9 cellular contexts compared by ENCODE assay signal in genomic region chr6:106089981-106090380, GRCh38. TPM values are rescaled to one million over a fixed set of nuclear protein-coding genes. Genes with fewer than 3 reads are reported as not detected.
DNase-seq lines count a peak whose midpoint lies in the region; ATAC-seq and TF ChIP-seq lines count a peak whose summit lies in the region.
"Had no signal": no experiment of that assay in that cellular context is flagged by ENCODE, and none has a peak within 500 bp of the region (broad histone marks: within the 10 kb centered on the region; RNA-seq: fewer than 3 reads in every experiment).

No MANE protein-coding gene starts in this region.

- peaks cover 39% of the 10 kb centered on the region for H3K36me3 Mint-ChIP-seq in MCF 10A (ENCODE audit: insufficient read depth, unreplicated experiment)

- intact Hi-C loops in MCF 10A (cut with micrococcal nuclease) (loop anchor here (5.0 kb wide), 1 partner anchor 98 kb away; no protein-coding TSS in a partner anchor), adrenal gland (cut with DNase I) (no loop called here)

- H3K9me3 Mint-ChIP-seq in MCF 10A (ENCODE audit: unreplicated experiment), result no peaks in the 10 kb centered on the region

- peaks cover 90% of the 10 kb centered on the region for H3F3A ChIP-seq in MM.1S (ENCODE audit: insufficient read depth, low read length)

- H3K79me2 ChIP-seq in MM.1S (ENCODE audit: low read length), result peaks cover 99% of the 10 kb centered on the region
- peaks cover 2% of the 10 kb centered on the region for H3K79me2 ChIP-seq in osteoblast (ENCODE audit: insufficient read depth, low read length)

- peak overlapping the region; percentile 95 for H3K4me2 ChIP-seq in MM.1S (ENCODE audit: low read depth, low read length)
- H3K4me2 ChIP-seq in osteoblast (ENCODE audit: insufficient read depth, low read length), result peak overlapping the region; percentile 92

- H4K20me1 ChIP-seq in MM.1S (ENCODE audit: insufficient read depth, low read length) (no peaks in the 10 kb centered on the region), osteoblast (ENCODE audit: insufficient read depth, low read length) (no peaks in the 10 kb centered on the region)

- H3K27ac ChIP-seq in MM.1S (ENCODE audit: low read length), result peak overlapping the region; percentile 98
- no peak overlapping the region for H3K27ac ChIP-seq in osteoblast (ENCODE audit: low read depth, low read length)
- no peak overlapping the region for H3K27ac ChIP-seq in adrenal gland

- no peaks in the 10 kb centered on the region for H3K27me3 Mint-ChIP-seq in MCF 10A (ENCODE audit: insufficient read depth, unreplicated experiment)

- CTCF ChIA-PET in GM10248 (lab: Yijun Ruan, JAX), result interaction anchor here (0.8 to 2.7 kb wide), 13 partner anchors 9 to 658 kb away, joined by 3 to 43 read pairs (median 3); no protein-coding TSS in a partner anchor
- CTCF ChIA-PET in MCF 10A (lab: Yijun Ruan, JAX), result interaction anchor here (0.9 to 2.5 kb wide), 4 partner anchors 96 to 658 kb away, joined by 3 to 12 read pairs (median 8); no protein-coding TSS in a partner anchor

- POLR2A ChIA-PET in GM10248 (lab: Yijun Ruan, JAX), result interaction anchor here (0.6 kb wide), 1 partner anchor 437 kb away, joined by 3 read pairs; no protein-coding TSS in a partner anchor
- POLR2A ChIA-PET in MCF 10A (lab: Yijun Ruan, JAX), result interaction anchor here (0.6 to 2.1 kb wide), 7 partner anchors 9 to 337 kb away, joined by 3 to 13 read pairs (median 3); no protein-coding TSS in a partner anchor

- peak overlapping the region; percentile 97 for H3K4me3 Mint-ChIP-seq in MCF 10A (ENCODE audit: unreplicated experiment)

- H3K4me3 ChIP-seq in MM.1S (ENCODE audit: low read length) (peak overlapping the region; percentile 95), osteoblast (ENCODE audit: insufficient read depth, low read length) (peak overlapping the region; percentile 81), adrenal gland (peak overlapping the region in 1 of 4 donors; percentile 8)

- no peaks in the 10 kb centered on the region for H3K4me1 ChIP-seq in MM.1S (ENCODE audit: low read length)
- peaks cover 38% of the 10 kb centered on the region for H3K4me1 ChIP-seq in osteoblast (ENCODE audit: insufficient read depth, low read length)
- H3K4me1 ChIP-seq in adrenal gland (replicated peaks in 1 of 2), result peaks cover 10 to 17% of the 10 kb centered on the region in 2 donors

- TF ChIP-seq CTCF in GM10248 (IDR thresholded peaks at IDR 0.05; ENCODE audit: control extremely low read depth, extremely low read depth, low read depth, missing control alignments) (peak; percentile 35), MM.1S (IDR thresholded peaks at IDR 0.05; ENCODE audit: low read length) (peak; percentile 18; the same call in 1 of the 2 replicates), MCF 10A (IDR thresholded peaks at IDR 0.05; ENCODE audit: unreplicated experiment) (no peak), osteoblast (IDR thresholded peaks at IDR 0.05; ENCODE audit: extremely low read depth, low read depth, low read length) (peak; percentile 48), adrenal gland (IDR thresholded peaks at IDR 0.05) (no peak)

- H3K27me3 ChIP-seq in MM.1S (replicated peaks; ENCODE audit: insufficient read depth, low read length), result no peaks in the 10 kb centered on the region
- H3K27me3 ChIP-seq in osteoblast (ENCODE audit: insufficient read depth, low read length), result no peaks in the 10 kb centered on the region
- peaks cover 54% of the 10 kb centered on the region for H3K27me3 ChIP-seq in adrenal gland

- H2AFZ ChIP-seq in MM.1S (ENCODE audit: low read length) (no peak overlapping the region), osteoblast (ENCODE audit: low read length) (no peak overlapping the region)

- peaks cover 32% of the 10 kb centered on the region for H3K4me1 Mint-ChIP-seq in MCF 10A (ENCODE audit: insufficient read depth, unreplicated experiment)

- peak overlapping the region; percentile 98 for H3K9ac ChIP-seq in MM.1S (ENCODE audit: low read length)

- H3K36me3 ChIP-seq in MM.1S (replicated peaks; ENCODE audit: insufficient read depth, low read length), result peaks cover 51% of the 10 kb centered on the region
- H3K36me3 ChIP-seq in osteoblast (ENCODE audit: insufficient read depth, low read length), result no peaks in the 10 kb centered on the region
- H3K36me3 ChIP-seq in adrenal gland (replicated peaks in 1 of 2), result no peaks in the 10 kb centered on the region

- H3K9me3 ChIP-seq in MM.1S (replicated peaks; ENCODE audit: insufficient read depth, low read length) (no peaks in the 10 kb centered on the region), osteoblast (ENCODE audit: low read depth, low read length) (no peaks in the 10 kb centered on the region), adrenal gland (replicated peaks in 1 of 3) (no peaks in the 10 kb centered on the region)

- H3K9me2 ChIP-seq in MM.1S (replicated peaks; ENCODE audit: insufficient read depth, low read length), result no peaks in the 10 kb centered on the region

- WGBS in adrenal gland, 4 donors, result 47 to 63% (median 54%) methylated on average over 4 of the region's 4 CpGs

- no peak for TF ChIP-seq POLR2A in adrenal gland (IDR thresholded peaks at IDR 0.05)

- H3K27ac Mint-ChIP-seq in MCF 10A (ENCODE audit: low read depth, unreplicated experiment), result peak overlapping the region; percentile 17

- BruUV-seq in MCF 10A (replicated peaks; lab: Mats Ljungman, UMichigan), result no TSS peak

- ATAC-seq in HG03460 (IDR thresholded peaks at IDR 0.05; ENCODE audit: unreplicated experiment), result no peak

- DNase-seq in GM10248 (ENCODE audit: extremely low spot score) (no peak), MM.1S (peak; percentile 66), MCF 10A (ENCODE audit: unreplicated experiment) (peak; percentile 24), osteoblast (ENCODE audit: insufficient read length, low spot score, missing footprints) (no peak), NCI-H1092 (lab: John Stamatoyannopoulos, UW) (no peak), adrenal gland (no peak), A172 (ENCODE audit: low spot score) (no peak)
- DNase-seq: activated CD4-positive, alpha-beta T cell treated with anti-CD3 and anti-CD28 coated beads, Interleukin-2, amount 50 U/mL, for 4 hours had no signal

RNA-seq across cellular contexts. Expression of gene PRDM1, which starts 3.8 kb away (rescaled TPM):
- total RNA-seq in MCF 10A (2022) (12.6 and 13.1 TPM in 2 replicates), osteoblast (1.8 and 2.5 TPM in 2 replicates), adrenal gland (1 to 10 TPM; 1.6 to 7.5 (median 3.9) TPM)
- 1 to 10 TPM in 2 of 3 donors, under 1 TPM in 1; 0.40 to 4.1 (median 1.1) TPM for polyA plus RNA-seq in adrenal gland
- total RNA-seq in A172 (2014; rRNA removed; shearing (Covaris generic)), result 0.19 and 0.31 TPM in 2 replicates

Comparison
In these comparisons a context has a peak if more than half of its experiments do, and no peak if none do; other contexts are left out.
1. DNase-seq: peak in MM.1S (single experiment) and MCF 10A (single experiment); none in GM10248 (single experiment), osteoblast (single experiment), NCI-H1092 (single experiment), adrenal gland (0 of 7) and A172 (single experiment).
2. CTCF ChIP-seq: peak in GM10248 (single experiment), MM.1S (single experiment) and osteoblast (single experiment); none in MCF 10A (single experiment) and adrenal gland (0 of 6).